ENCODE assay signal across 9 cellular contexts in genomic region chr2:148887349-148888002, GRCh38. TPM values are rescaled to one million over a fixed set of nuclear protein-coding genes. Genes with fewer than 3 reads are reported as not detected.
A peak's percentile ranks its signal among the peaks of the same experiment; 100 is the strongest.
DNase-seq lines count a peak whose midpoint lies in the region; TF ChIP-seq lines count a peak whose summit lies in the region.
"Had no signal": no experiment of that assay in that cellular context is flagged by ENCODE, and none has a peak within 500 bp of the region (broad histone marks: within the 10 kb centered on the region; RNA-seq: fewer than 3 reads in every experiment).

No MANE protein-coding gene starts in this region.

- peaks cover 3% of the 10 kb centered on the region for H3K27me3 Mint-ChIP-seq in endothelial cell (ENCODE audit: unreplicated experiment)

- peak overlapping the region; percentile 67 for H3K4me2 ChIP-seq in parathyroid adenoma (ENCODE audit: low read length)

- H3K4me3 ChIP-seq in GM08714 (ENCODE audit: low read length), result peak overlapping the region; percentile 2; the same call in 1 of the 2 replicates
- H3K4me3 ChIP-seq in parathyroid adenoma (ENCODE audit: low read depth, low read length), result peak overlapping the region; percentile 42

- no peaks in the 10 kb centered on the region for H3K4me1 ChIP-seq in parathyroid adenoma

- no peak overlapping the region for H3K27ac ChIP-seq in parathyroid adenoma

- H2AFZ ChIP-seq in parathyroid adenoma, result peak overlapping the region; percentile 66

- no peaks in the 10 kb centered on the region for H3K27me3 ChIP-seq in parathyroid adenoma (ENCODE audit: control insufficient read depth, insufficient read depth, low read length)

- peak overlapping the region; percentile 84 for H3K4me3 Mint-ChIP-seq in endothelial cell (ENCODE audit: unreplicated experiment)

- peak; percentile 7 for DNase-seq in NCI-H748 treated with DMSO at 0.1 percent for 48 hours (lab: John Stamatoyannopoulos, UW)
- DNase-seq in endothelial cell (ENCODE audit: low spot score), result no peak
- no peak for DNase-seq in stimulated activated CD4-positive, alpha-beta T cell treated with anti-CD3 and anti-CD28 coated beads, Interleukin-1b, Interleukin-23, amount 100 ng/mL, for 48 hours
- no peak for DNase-seq in Kasumi-1 (lab: John Stamatoyannopoulos, UW)
- DNase-seq in kidney glomerular epithelial cell (lab: John Stamatoyannopoulos, UW), result no peak
- no peak for DNase-seq in NOMO-1 treated with DMSO at 0.1 percent for 48 hours (lab: John Stamatoyannopoulos, UW; ENCODE audit: unreplicated experiment)
- DNase-seq: small intestine had no signal

- H3K9me3 ChIP-seq in parathyroid adenoma (ENCODE audit: control insufficient read depth, low read length), result no peaks in the 10 kb centered on the region

- H3K27ac Mint-ChIP-seq in endothelial cell (ENCODE audit: unreplicated experiment), result no peak overlapping the region

- no peaks in the 10 kb centered on the region for H3K79me2 ChIP-seq in parathyroid adenoma

- H3K36me3 ChIP-seq in parathyroid adenoma (ENCODE audit: control insufficient read depth, insufficient read depth, low read length), result no peaks in the 10 kb centered on the region

- H3K4me1 Mint-ChIP-seq in endothelial cell (ENCODE audit: unreplicated experiment), result peaks cover 27% of the 10 kb centered on the region

- H3K36me3 Mint-ChIP-seq in endothelial cell (ENCODE audit: low read depth, unreplicated experiment), result peaks cover 10% of the 10 kb centered on the region

- H3K9ac ChIP-seq in parathyroid adenoma, result no peak overlapping the region

- no peaks in the 10 kb centered on the region for H3K9me3 Mint-ChIP-seq in endothelial cell (ENCODE audit: unreplicated experiment)

- TF ChIP-seq CTCF in endothelial cell (IDR thresholded peaks at IDR 0.05; ENCODE audit: unreplicated experiment) (no peak), parathyroid adenoma (IDR thresholded peaks at IDR 0.05) (no peak)

RNA-seq across cellular contexts. Expression of gene KIF5C, which starts 12.4 kb away (rescaled TPM):
- total RNA-seq in endothelial cell (ENCODE audit: unreplicated experiment), result 50.6 TPM
